In genomic region chr6:88494401-88495140, GRCh38 we compare ENCODE assay signal across 12 cellular contexts.
DNase-seq lines count a peak whose midpoint lies in the region; ATAC-seq and TF ChIP-seq lines count a peak whose summit lies in the region.
"Had no signal": no experiment of that assay in that cellular context is flagged by ENCODE, and none has a peak within 500 bp of the region (broad histone marks: within the 10 kb centered on the region; RNA-seq: fewer than 3 reads in every experiment).

No MANE protein-coding gene starts in this region.

- DNase-seq in activated B cell treated with CpG ODN at 0.5 μM for 24 hours = no peak
- DNase-seq in SHP77 (lab: John Stamatoyannopoulos, UW) = no peak
- no peak for DNase-seq in activated gamma-delta T cell treated with Interleukin-2 at 50 U/mL for 16 hours
- DNase-seq in ACHN = no peak
- no peak for DNase-seq in islet precursor cell
- DNase-seq: body of pancreas, substantia nigra, SW 1271 had no signal

- H3K4me3 Mint-ChIP-seq in activated B cell treated with CpG ODN at 0.5 μM for 24 hours = peak overlapping the region; percentile 47
- H3K4me3 Mint-ChIP-seq: neural crest cell had no signal

- intact Hi-C loops in activated B cell treated with CpG ODN at 0.5 μM for 24 hours (cut with micrococcal nuclease) = loop anchor here (5.0 to 10.0 kb wide), 2 partner anchors 268 to 660 kb away; no protein-coding TSS in a partner anchor

- POLR2A ChIA-PET in activated B cell treated with CpG ODN at 0.5 μM for 24 hours (lab: Charles Lee) = no interaction called here

- H3K27ac Mint-ChIP-seq in activated B cell treated with CpG ODN at 0.5 μM for 24 hours = no peak overlapping the region

- CTCF ChIA-PET in activated B cell treated with CpG ODN at 0.5 μM for 24 hours (lab: Charles Lee) = no interaction called here

- no peak for TF ChIP-seq CTCF in activated B cell treated with CpG ODN at 0.5 μM for 24 hours (IDR thresholded peaks at IDR 0.05)

- H3K27me3 Mint-ChIP-seq in activated B cell treated with CpG ODN at 0.5 μM for 24 hours = no peaks in the 10 kb centered on the region

- peaks cover 2% of the 10 kb centered on the region for H3K36me3 Mint-ChIP-seq in activated B cell treated with CpG ODN at 0.5 μM for 24 hours (ENCODE audit: low read depth)

- H3K4me1 Mint-ChIP-seq in activated B cell treated with CpG ODN at 0.5 μM for 24 hours = peaks cover 29% of the 10 kb centered on the region

- in situ Hi-C loops in ACHN (cut with HindIII; ENCODE audit: low pct_ligation_motif_present, low pct_unique_long_range_greater_than_20kb, low sequenced_read_pairs) = no loop called here

- peak; percentile 63 for ATAC-seq in GM18870 (IDR thresholded peaks at IDR 0.05; ENCODE audit: unreplicated experiment)
- peak; percentile 76 for ATAC-seq in GM21528 (IDR thresholded peaks at IDR 0.05; ENCODE audit: low FRiP score, unreplicated experiment)
- peak; percentile 54 for ATAC-seq in HG03095 (IDR thresholded peaks at IDR 0.05; ENCODE audit: unreplicated experiment)
- ATAC-seq in activated B cell treated with CpG ODN at 0.5 μM for 24 hours (ENCODE audit: low read depth) = peak; percentile 28
- ATAC-seq: body of pancreas had no signal

- peaks cover 17% of the 10 kb centered on the region for H3K9me3 Mint-ChIP-seq in activated B cell treated with CpG ODN at 0.5 μM for 24 hours
